In the genomic region with DNA sequence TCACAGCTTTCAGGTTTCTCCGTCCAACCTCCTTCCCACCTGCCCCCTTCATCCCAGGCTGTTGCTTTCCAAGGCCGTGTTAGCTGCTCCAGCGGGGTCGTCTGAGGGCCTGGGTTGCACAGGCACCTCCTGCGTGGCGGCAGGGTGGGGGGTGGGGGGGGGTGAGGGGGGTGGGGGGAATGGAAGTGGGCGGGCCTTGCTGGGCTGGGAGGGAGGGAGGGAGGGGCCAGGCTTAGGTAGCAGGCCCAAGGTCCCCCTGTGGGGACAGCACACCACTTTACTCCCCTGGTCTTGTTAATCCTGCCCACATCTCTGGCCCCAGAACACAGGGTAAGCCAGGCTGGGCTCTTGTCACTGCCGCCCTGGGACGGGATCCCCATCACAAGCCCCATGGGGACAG, we compare ENCODE assay signal across 1 cellular context.
TF ChIP-seq lines count a peak whose summit lies in the region.

No MANE protein-coding gene starts in this region.

TF ChIP-seq in HepG2, 621 proteins besides CTCF, POLR2A, EP300 and RAD21 (continued from another document):
- TF ChIP-seq ZNF142 (CRISPR knock-in tag; IDR thresholded peaks at IDR 0.05) (no peak), EZH2 (conservative IDR thresholded peaks at IDR 0.05; ENCODE audit: low read depth, low read length) (no peak), RFXANK (CRISPR knock-in tag; IDR thresholded peaks at IDR 0.05) (no peak)
- TF ChIP-seq, protein P1, sequence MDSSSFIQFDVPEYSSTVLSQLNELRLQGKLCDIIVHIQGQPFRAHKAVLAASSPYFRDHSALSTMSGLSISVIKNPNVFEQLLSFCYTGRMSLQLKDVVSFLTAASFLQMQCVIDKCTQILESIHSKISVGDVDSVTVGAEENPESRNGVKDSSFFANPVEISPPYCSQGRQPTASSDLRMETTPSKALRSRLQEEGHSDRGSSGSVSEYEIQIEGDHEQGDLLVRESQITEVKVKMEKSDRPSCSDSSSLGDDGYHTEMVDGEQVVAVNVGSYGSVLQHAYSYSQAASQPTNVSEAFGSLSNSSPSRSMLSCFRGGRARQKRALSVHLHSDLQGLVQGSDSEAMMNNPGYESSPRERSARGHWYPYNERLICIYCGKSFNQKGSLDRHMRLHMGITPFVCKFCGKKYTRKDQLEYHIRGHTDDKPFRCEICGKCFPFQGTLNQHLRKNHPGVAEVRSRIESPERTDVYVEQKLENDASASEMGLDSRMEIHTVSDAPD (CRISPR knock-in tag; IDR thresholded peaks at IDR 0.05) = no peak
